Comparison of ENCODE assay signal across 8 cellular contexts in genomic region chrX:135974279-135974856, GRCh38. TPM values are rescaled to one million over a fixed set of nuclear protein-coding genes. Genes with fewer than 3 reads are reported as not detected.
DNase-seq lines count a peak whose midpoint lies in the region; ATAC-seq and TF ChIP-seq lines count a peak whose summit lies in the region.

No MANE protein-coding gene starts in this region.

- DNase-seq in DMS79 treated with DMSO at 0.1 percent for 48 hours (lab: John Stamatoyannopoulos, UW), result peak; percentile 16
- DNase-seq in DMS79 (lab: John Stamatoyannopoulos, UW), result no peak
- DNase-seq in NCI-H774 (lab: John Stamatoyannopoulos, UW), result peak; percentile 50
- DNase-seq in activated T-helper 2 cell treated with anti-CD3 and anti-CD28 coated beads, Interferon-gamma antibody, Interleukin-2, Interleukin-4, amounts not matched to agents 10 μg/mL and 5 μg/mL and 100 μg/mL, durations not matched to agents 14 hours and 24 hours and 36 hours (ENCODE audit: low spot score), result peak; percentile 33
- DNase-seq in globus pallidus (ENCODE audit: low spot score), result peak; percentile 81
- DNase-seq in osteoblast (ENCODE audit: insufficient read length, low spot score, missing footprints), result no peak
- DNase-seq in testis, result peak; percentile 86

- peaks cover 29% of the 10 kb centered on the region for H3K79me2 ChIP-seq in osteoblast (ENCODE audit: insufficient read depth, low read length)

- H3K36me3 ChIP-seq in osteoblast (ENCODE audit: insufficient read depth, low read length) (no peaks in the 10 kb centered on the region), testis (ENCODE audit: low read depth, missing control alignments) (no peaks in the 10 kb centered on the region)

- peak overlapping the region; percentile 30 for H3K27ac Mint-ChIP-seq in activated T-helper 2 cell treated with anti-CD3 and anti-CD28 coated beads, Interferon-gamma antibody, Interleukin-2, Interleukin-4, amounts not matched to agents 10 μg/mL and 5 μg/mL and 100 μg/mL, durations not matched to agents 14 hours and 24 hours and 36 hours

- no peak for TF ChIP-seq CTCF in osteoblast (IDR thresholded peaks at IDR 0.05; ENCODE audit: extremely low read depth, low read depth, low read length)
- no peak for TF ChIP-seq CTCF in testis (IDR thresholded peaks at IDR 0.05)

- H3K27me3 Mint-ChIP-seq in activated T-helper 2 cell treated with anti-CD3 and anti-CD28 coated beads, Interferon-gamma antibody, Interleukin-2, Interleukin-4, amounts not matched to agents 10 μg/mL and 5 μg/mL and 100 μg/mL, durations not matched to agents 14 hours and 24 hours and 36 hours (ENCODE audit: low read depth), result peaks cover 11% of the 10 kb centered on the region

- H3K9me3 Mint-ChIP-seq in activated T-helper 2 cell treated with anti-CD3 and anti-CD28 coated beads, Interferon-gamma antibody, Interleukin-2, Interleukin-4, amounts not matched to agents 10 μg/mL and 5 μg/mL and 100 μg/mL, durations not matched to agents 14 hours and 24 hours and 36 hours, result no peaks in the 10 kb centered on the region

- H3K27me3 ChIP-seq in osteoblast (ENCODE audit: insufficient read depth, low read length), result no peaks in the 10 kb centered on the region
- no peaks in the 10 kb centered on the region for H3K27me3 ChIP-seq in testis

- 5 to 8% methylated on average over 8 to 15 of the region's 32 CpGs for WGBS in testis, 2 donors

- peak overlapping the region; percentile 75 for H3K4me2 ChIP-seq in osteoblast (ENCODE audit: insufficient read depth, low read length)

- peaks cover 7% of the 10 kb centered on the region for H4K20me1 ChIP-seq in osteoblast (ENCODE audit: insufficient read depth, low read length)

- peak overlapping the region; percentile 77 for H2AFZ ChIP-seq in osteoblast (ENCODE audit: low read length)

- H3K4me1 ChIP-seq in osteoblast (ENCODE audit: insufficient read depth, low read length), result peaks cover 10% of the 10 kb centered on the region
- H3K4me1 ChIP-seq in testis, result peaks cover 4% of the 10 kb centered on the region

- H3K36me3 Mint-ChIP-seq in activated T-helper 2 cell treated with anti-CD3 and anti-CD28 coated beads, Interferon-gamma antibody, Interleukin-2, Interleukin-4, amounts not matched to agents 10 μg/mL and 5 μg/mL and 100 μg/mL, durations not matched to agents 14 hours and 24 hours and 36 hours (ENCODE audit: low read depth), result no peaks in the 10 kb centered on the region

- TF ChIP-seq POLR2A in testis (IDR thresholded peaks at IDR 0.05), result no peak

- peak overlapping the region; percentile 74 for H3K4me3 Mint-ChIP-seq in activated T-helper 2 cell treated with anti-CD3 and anti-CD28 coated beads, Interferon-gamma antibody, Interleukin-2, Interleukin-4, amounts not matched to agents 10 μg/mL and 5 μg/mL and 100 μg/mL, durations not matched to agents 14 hours and 24 hours and 36 hours (ENCODE audit: low read depth)

- ATAC-seq in HG03097 (IDR thresholded peaks at IDR 0.05; ENCODE audit: low FRiP score, unreplicated experiment), result no peak

- intact Hi-C loops in activated T-helper 2 cell treated with anti-CD3 and anti-CD28 coated beads, Interferon-gamma antibody, Interleukin-2, Interleukin-4, amounts not matched to agents 10 μg/mL and 5 μg/mL and 100 μg/mL, durations not matched to agents 14 hours and 24 hours and 36 hours (cut with micrococcal nuclease), result loop anchor here (1.0 to 5.0 kb wide), 3 partner anchors 11 to 523 kb away; partner anchors contain the start of genes HTATSF1, INTS6L and SLC9A6
- intact Hi-C loops in testis (cut with DNase I; ENCODE audit: low total_unique reads), result no loop called here

- no peaks in the 10 kb centered on the region for H3K9me3 ChIP-seq in osteoblast (ENCODE audit: low read depth, low read length)
- H3K9me3 ChIP-seq in testis, result no peaks in the 10 kb centered on the region

- H3K27ac ChIP-seq in osteoblast (ENCODE audit: low read depth, low read length) (no peak overlapping the region), testis (peak overlapping the region in 1 of 2 donors; percentile 36)

- peaks cover 31% of the 10 kb centered on the region for H3K4me1 Mint-ChIP-seq in activated T-helper 2 cell treated with anti-CD3 and anti-CD28 coated beads, Interferon-gamma antibody, Interleukin-2, Interleukin-4, amounts not matched to agents 10 μg/mL and 5 μg/mL and 100 μg/mL, durations not matched to agents 14 hours and 24 hours and 36 hours (ENCODE audit: low read depth)

- H3K4me3 ChIP-seq in osteoblast (ENCODE audit: insufficient read depth, low read length) (peak overlapping the region; percentile 65), testis (peak overlapping the region in 1 of 2 donors; percentile 38)

RNA-seq across cellular contexts. Expression of gene MMGT1, which starts 0.6 kb away (rescaled TPM):
- total RNA-seq in activated T-helper 2 cell treated with anti-CD3 and anti-CD28 coated beads, Interferon-gamma antibody, Interleukin-2, Interleukin-4, amounts not matched to agents 10 μg/mL and 5 μg/mL and 100 μg/mL, durations not matched to agents 14 hours and 24 hours and 36 hours, result 24.0 and 24.6 TPM in 2 replicates
- total RNA-seq in osteoblast, result 25.0 and 26.5 TPM in 2 replicates
- total RNA-seq in testis, result 10 to 100 TPM in 1 of 2 donors, 1 to 10 TPM in 1; 9.8 to 11.1 TPM
- 8.8 TPM for polyA plus RNA-seq in testis (ENCODE audit: insufficient read depth, low read depth, low replicate concordance)

RNA-seq across cellular contexts. Expression of gene SLC9A6, which starts 10.9 kb away (rescaled TPM):
- total RNA-seq in activated T-helper 2 cell treated with anti-CD3 and anti-CD28 coated beads, Interferon-gamma antibody, Interleukin-2, Interleukin-4, amounts not matched to agents 10 μg/mL and 5 μg/mL and 100 μg/mL, durations not matched to agents 14 hours and 24 hours and 36 hours, result 10.5 and 10.7 TPM in 2 replicates
- total RNA-seq in osteoblast, result 19.4 and 21.0 TPM in 2 replicates
- 10 to 100 TPM; 18.3 to 19.9 TPM for total RNA-seq in testis
- 13.0 TPM for polyA plus RNA-seq in testis (ENCODE audit: insufficient read depth, low read depth, low replicate concordance)

Comparison
In these comparisons a context has a peak if more than half of its experiments do, and no peak if none do; other contexts are left out.
1. DNase-seq: peak in DMS79 treated with DMSO at 0.1 percent for 48 hours (single experiment), NCI-H774 (single experiment), activated T-helper 2 cell treated with anti-CD3 and anti-CD28 coated beads, Interferon-gamma antibody, Interleukin-2, Interleukin-4, amounts not matched to agents 10 μg/mL and 5 μg/mL and 100 μg/mL, durations not matched to agents 14 hours and 24 hours and 36 hours (single experiment), globus pallidus (single experiment) and testis (single experiment); none in DMS79 (single experiment) and osteoblast (single experiment).